Comparison of ENCODE assay signal across 8 cellular contexts in the genomic region with DNA sequence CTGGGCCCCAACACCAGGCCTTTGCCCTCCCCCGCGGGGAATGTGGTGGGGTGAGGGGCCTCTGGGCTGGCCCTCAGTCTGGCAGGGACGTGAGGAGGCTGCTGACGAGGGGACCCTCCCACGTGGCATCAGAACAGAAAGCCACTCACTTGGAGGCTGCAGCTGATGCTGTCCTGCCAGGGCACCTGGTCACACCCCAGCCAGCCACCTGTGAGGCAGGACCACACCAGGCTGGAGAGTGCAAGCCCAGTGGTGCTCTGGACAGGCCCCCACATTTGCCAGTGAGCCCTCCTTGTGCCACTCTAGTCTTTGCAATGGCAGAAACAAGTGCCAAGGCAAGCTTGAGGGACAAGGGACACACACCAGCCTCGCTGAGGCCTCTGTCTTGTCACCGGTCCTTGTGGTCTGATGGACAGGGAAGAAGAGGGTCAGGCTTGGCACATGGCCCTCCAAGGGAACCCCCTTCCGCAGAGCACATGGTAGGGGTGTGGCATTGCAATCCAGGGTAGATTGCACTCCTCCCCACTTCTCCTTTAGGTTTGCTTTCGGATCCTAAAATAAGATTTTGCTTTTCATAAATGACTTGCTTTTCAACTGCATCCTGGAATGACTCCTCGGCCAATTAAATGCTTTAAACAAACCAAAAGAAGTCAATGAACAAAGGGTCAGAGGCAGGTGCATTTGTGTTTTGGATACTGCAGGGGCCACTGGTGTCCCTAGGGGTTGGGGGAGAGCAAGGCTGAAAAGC. TPM values are rescaled to one million over a fixed set of nuclear protein-coding genes. Genes with fewer than 3 reads are reported as not detected.
DNase-seq lines count a peak whose midpoint lies in the region; ATAC-seq and TF ChIP-seq lines count a peak whose summit lies in the region.

No MANE protein-coding gene starts in this region.

- H3K36me3 ChIP-seq in right atrium auricular region: no peaks in the 10 kb centered on the region

- TF ChIP-seq CTCF in right atrium auricular region (IDR thresholded peaks at IDR 0.05): no peak
- no peak for TF ChIP-seq CTCF in endothelial cell (IDR thresholded peaks at IDR 0.05; ENCODE audit: unreplicated experiment)

- DNase-seq in left ventricle myocardium superior: no peak
- no peak for DNase-seq in right atrium auricular region (ENCODE audit: low spot score)
- peak; percentile 13 for DNase-seq in SKM-1 treated with dmso at 0.1 percent for 144 hours (lab: John Stamatoyannopoulos, UW; ENCODE audit: unreplicated experiment)
- no peak for DNase-seq in stimulated activated naive CD8-positive, alpha-beta T cell treated with anti-CD3 and anti-CD28 coated beads, Interleukin-15, amount 100 ng/mL, for 72 hours
- no peak for DNase-seq in endothelial cell (ENCODE audit: low spot score)
- DNase-seq in hippocampal formation (lab: John Stamatoyannopoulos, UW): no peak
- no peak for DNase-seq in NCI-H2227 (lab: John Stamatoyannopoulos, UW; ENCODE audit: unreplicated experiment)

- H3K27me3 ChIP-seq in right atrium auricular region: no peaks in the 10 kb centered on the region

- ATAC-seq in left ventricle myocardium superior: peak; percentile 52
- peak; percentile 47 for ATAC-seq in HG02973 (IDR thresholded peaks at IDR 0.05; ENCODE audit: unreplicated experiment)
- peak; percentile 2 for ATAC-seq in stimulated activated naive CD8-positive, alpha-beta T cell treated with anti-CD3 and anti-CD28 coated beads, Interleukin-15, amount 100 ng/mL, for 72 hours

- peak overlapping the region in 1 of 2 donors; percentile 14 for H3K4me3 Mint-ChIP-seq in stimulated activated naive CD8-positive, alpha-beta T cell treated with anti-CD3 and anti-CD28 coated beads, Interleukin-15, amount 100 ng/mL, for 72 hours
- H3K4me3 Mint-ChIP-seq in endothelial cell (ENCODE audit: unreplicated experiment): no peak overlapping the region

- no peaks in the 10 kb centered on the region for H3K36me3 Mint-ChIP-seq in endothelial cell (ENCODE audit: low read depth, unreplicated experiment)

- H3K4me3 ChIP-seq in right atrium auricular region: no peak overlapping the region

- no peaks in the 10 kb centered on the region for H3K9me3 ChIP-seq in right atrium auricular region

- intact Hi-C loops in left ventricle myocardium superior (cut with micrococcal nuclease): no loop called here

- H3K4me1 Mint-ChIP-seq in stimulated activated naive CD8-positive, alpha-beta T cell treated with anti-CD3 and anti-CD28 coated beads, Interleukin-15, amount 100 ng/mL, for 72 hours: peaks cover 97% of the 10 kb centered on the region
- peaks cover 18% of the 10 kb centered on the region for H3K4me1 Mint-ChIP-seq in endothelial cell (ENCODE audit: unreplicated experiment)

- no peaks in the 10 kb centered on the region for H3K9me3 Mint-ChIP-seq in stimulated activated naive CD8-positive, alpha-beta T cell treated with anti-CD3 and anti-CD28 coated beads, Interleukin-15, amount 100 ng/mL, for 72 hours
- no peaks in the 10 kb centered on the region for H3K9me3 Mint-ChIP-seq in endothelial cell (ENCODE audit: unreplicated experiment)

- no peaks in the 10 kb centered on the region for H3K4me1 ChIP-seq in right atrium auricular region

- H3K27ac Mint-ChIP-seq in stimulated activated naive CD8-positive, alpha-beta T cell treated with anti-CD3 and anti-CD28 coated beads, Interleukin-15, amount 100 ng/mL, for 72 hours: peak overlapping the region in 1 of 2 donors; percentile 12
- no peak overlapping the region for H3K27ac Mint-ChIP-seq in endothelial cell (ENCODE audit: unreplicated experiment)

- H3K27ac ChIP-seq in right atrium auricular region: no peak overlapping the region

- H3K27me3 Mint-ChIP-seq in stimulated activated naive CD8-positive, alpha-beta T cell treated with anti-CD3 and anti-CD28 coated beads, Interleukin-15, amount 100 ng/mL, for 72 hours: no peaks in the 10 kb centered on the region
- peaks cover 4% of the 10 kb centered on the region for H3K27me3 Mint-ChIP-seq in endothelial cell (ENCODE audit: unreplicated experiment)

RNA-seq across cellular contexts. Expression of a gene that starts 53.7 kb away (rescaled TPM):
- 3.2 TPM for total RNA-seq in left ventricle myocardium superior
- 1 to 10 TPM; 4.0 to 4.4 TPM for total RNA-seq in right atrium auricular region
- total RNA-seq in endothelial cell (ENCODE audit: unreplicated experiment): 48.2 TPM

Comparison
In these comparisons a context has a peak if more than half of its experiments do, and no peak if none do; other contexts are left out.
1. ATAC-seq: peak in every context shown above with its lines; median percentile 52 in left ventricle myocardium superior; 47 in HG02973; 2 in stimulated activated naive CD8-positive, alpha-beta T cell treated with anti-CD3 and anti-CD28 coated beads, Interleukin-15, amount 100 ng/mL, for 72 hours.